Comparison of ENCODE assay signal across 24 cellular contexts in the genomic region with DNA sequence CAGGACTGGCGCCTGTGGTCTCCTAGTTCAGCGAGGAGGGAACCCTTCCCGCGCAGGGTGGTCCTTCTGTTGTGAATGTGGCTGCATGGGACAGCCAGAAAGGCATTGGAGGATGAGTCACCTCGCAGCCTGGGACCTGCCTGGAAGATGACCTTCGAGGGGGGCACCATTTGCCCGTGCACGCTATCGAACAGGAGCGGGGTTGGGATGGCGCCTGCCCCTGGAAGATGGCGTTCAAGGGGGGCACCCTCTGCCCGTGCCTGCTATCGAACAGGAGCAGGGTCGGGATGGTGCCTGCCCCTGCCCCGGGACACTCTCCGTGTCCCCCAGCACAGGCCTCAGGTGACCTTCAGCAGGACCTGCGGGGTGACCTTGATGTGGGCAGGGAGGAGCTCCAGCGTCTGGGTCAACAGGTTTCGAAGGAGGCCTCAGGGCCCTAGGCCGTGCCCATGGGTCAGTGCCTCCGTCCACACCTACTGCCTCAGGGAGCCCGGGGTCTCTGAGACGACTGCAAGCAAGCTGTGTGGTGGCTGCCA. TPM values are rescaled to one million over a fixed set of nuclear protein-coding genes. Genes with fewer than 3 reads are reported as not detected.
A peak's percentile ranks its signal among the peaks of the same experiment; 100 is the strongest.
DNase-seq lines count a peak whose midpoint lies in the region; ATAC-seq and TF ChIP-seq lines count a peak whose summit lies in the region.
"Had no signal": no experiment of that assay in that cellular context is flagged by ENCODE, and none has a peak within 500 bp of the region (broad histone marks: within the 10 kb centered on the region; RNA-seq: fewer than 3 reads in every experiment).

No MANE protein-coding gene starts in this region.

- H3K4me1 ChIP-seq in left ventricle myocardium inferior = no peaks in the 10 kb centered on the region
- no peaks in the 10 kb centered on the region for H3K4me1 ChIP-seq in spleen
- H3K4me1 ChIP-seq: BLaER1 treated with 17β-estradiol and CSF1 and Interleukin-3, amounts not matched to agents 10 nM and 100 nM had no signal

- no peak for TF ChIP-seq POLR2A in spleen (IDR thresholded peaks at IDR 0.05)

- no peaks in the 10 kb centered on the region for H3K9me3 ChIP-seq in left ventricle myocardium inferior (replicated peaks)
- no peaks in the 10 kb centered on the region for H3K9me3 ChIP-seq in spleen
- H3K9me3 ChIP-seq: BLaER1 treated with 17β-estradiol and CSF1 and Interleukin-3, amounts not matched to agents 10 nM and 100 nM had no signal

- intact Hi-C loops in Right ventricle myocardium superior (cut with DNase I) = loop anchor here (10.0 kb wide), 1 partner anchor 255 kb away; no protein-coding TSS in a partner anchor
- intact Hi-C loops in cardiac septum (cut with DNase I) = no loop called here
- intact Hi-C loops in left ventricle myocardium inferior (cut with micrococcal nuclease) = no loop called here
- intact Hi-C loops in spleen (cut with DNase I; ENCODE audit: low total_unique reads) = no loop called here

- POLR2A ChIA-PET in activated CD8-positive, alpha-beta T cell treated with anti-CD3 and anti-CD28 coated beads, Interleukin-2, amount 10 ng/mL, durations not matched to agents 7 days and 5 days (lab: Charles Lee) = no interaction called here

- WGBS in spleen, 5 donors = 86 to 95% (median 91%) methylated on average over 13 to 24 of the region's 24 CpGs

- peak; percentile 26 for DNase-seq in Right ventricle myocardium superior
- DNase-seq in cardiac septum (ENCODE audit: low spot score) = no peak
- peak; percentile 8 for DNase-seq in left ventricle myocardium inferior
- DNase-seq in spleen = peak; percentile 53
- no peak for DNase-seq in HUDEP-2 (lab: John Stamatoyannopoulos, UW; ENCODE audit: unreplicated experiment in 76 of 76)
- DNase-seq in hippocampal formation (lab: John Stamatoyannopoulos, UW) = no peak
- no peak for DNase-seq in activated CD8-positive, alpha-beta T cell treated with anti-CD3 and anti-CD28 coated beads, Interleukin-2, amount 10 ng/mL, durations not matched to agents 7 days and 5 days
- DNase-seq: Calu3, DMS53, EL, HCEC 1CT, NCI-H1417, NCI-H187, NCI-H226, NCI-H524 treated with DMSO at 0.1 percent for 48 hours, PC-9 had no signal

- TF ChIP-seq CTCF in left ventricle myocardium inferior (IDR thresholded peaks at IDR 0.05; ENCODE audit: borderline replicate concordance) (no peak), spleen (IDR thresholded peaks at IDR 0.05 in 8 of 11, conservative IDR thresholded peaks at IDR 0.05 in 3 of 11) (no peak)

- H3K4me1 Mint-ChIP-seq in activated CD8-positive, alpha-beta T cell treated with anti-CD3 and anti-CD28 coated beads, Interleukin-2, amount 10 ng/mL, durations not matched to agents 7 days and 5 days (ENCODE audit: low read depth) = no peaks in the 10 kb centered on the region

- H3K9me3 Mint-ChIP-seq in activated CD8-positive, alpha-beta T cell treated with anti-CD3 and anti-CD28 coated beads, Interleukin-2, amount 10 ng/mL, durations not matched to agents 7 days and 5 days (ENCODE audit: insufficient read depth) = no peaks in the 10 kb centered on the region
- H3K9me3 Mint-ChIP-seq: CD8-positive, alpha-beta T cell had no signal

- no peak overlapping the region for H3K27ac Mint-ChIP-seq in activated CD8-positive, alpha-beta T cell treated with anti-CD3 and anti-CD28 coated beads, Interleukin-2, amount 10 ng/mL, durations not matched to agents 7 days and 5 days
- H3K27ac Mint-ChIP-seq: CD8-positive, alpha-beta T cell; GM23338 had no signal

- H3K27ac ChIP-seq in left ventricle myocardium inferior (replicated peaks) (no peak overlapping the region), spleen (no peak overlapping the region)
- H3K27ac ChIP-seq: BLaER1 treated with 17β-estradiol and CSF1 and Interleukin-3, amounts not matched to agents 10 nM and 100 nM; PC-9; RWPE1 had no signal

- H3K36me3 ChIP-seq in left ventricle myocardium inferior (no peaks in the 10 kb centered on the region), spleen (no peaks in the 10 kb centered on the region)
- H3K36me3 ChIP-seq: BLaER1 treated with 17β-estradiol and CSF1 and Interleukin-3, amounts not matched to agents 10 nM and 100 nM had no signal

- H3K27me3 ChIP-seq in left ventricle myocardium inferior (ENCODE audit: low read depth) (peaks cover 44% of the 10 kb centered on the region), spleen (replicated peaks in 1 of 7) (peaks cover 0 to 35% (median 5%) of the 10 kb centered on the region in 7 donors)

- H3K4me3 ChIP-seq in left ventricle myocardium inferior (no peak overlapping the region), spleen (no peak overlapping the region)
- H3K4me3 ChIP-seq: BLaER1 treated with 17β-estradiol and CSF1 and Interleukin-3, amounts not matched to agents 10 nM and 100 nM; GM12878; GM23338; PC-9 had no signal

- H3K27me3 Mint-ChIP-seq in activated CD8-positive, alpha-beta T cell treated with anti-CD3 and anti-CD28 coated beads, Interleukin-2, amount 10 ng/mL, durations not matched to agents 7 days and 5 days (ENCODE audit: low read depth) = no peaks in the 10 kb centered on the region

- no peak overlapping the region for H3K4me3 Mint-ChIP-seq in activated CD8-positive, alpha-beta T cell treated with anti-CD3 and anti-CD28 coated beads, Interleukin-2, amount 10 ng/mL, durations not matched to agents 7 days and 5 days
- H3K4me3 Mint-ChIP-seq: CD8-positive, alpha-beta T cell; GM23338 had no signal

- H3K36me3 Mint-ChIP-seq in activated CD8-positive, alpha-beta T cell treated with anti-CD3 and anti-CD28 coated beads, Interleukin-2, amount 10 ng/mL, durations not matched to agents 7 days and 5 days (ENCODE audit: low read depth) = no peaks in the 10 kb centered on the region
- H3K36me3 Mint-ChIP-seq: CD8-positive, alpha-beta T cell had no signal

- no peak for ATAC-seq in Right ventricle myocardium superior (ENCODE audit: poor library complexity)
- ATAC-seq in activated CD8-positive, alpha-beta T cell treated with anti-CD3 and anti-CD28 coated beads, Interleukin-2, amount 10 ng/mL, durations not matched to agents 7 days and 5 days = no peak
- ATAC-seq: CD8-positive, alpha-beta T cell; GM12878; GM23338 had no signal

- CTCF ChIA-PET in activated CD8-positive, alpha-beta T cell treated with anti-CD3 and anti-CD28 coated beads, Interleukin-2, amount 10 ng/mL, durations not matched to agents 7 days and 5 days (lab: Charles Lee) = no interaction called here

RNA-seq across cellular contexts. Expression of gene ACTRT2, which starts 1.7 kb away (rescaled TPM):
- total RNA-seq in Right ventricle myocardium superior = not detected
- not detected for total RNA-seq in cardiac septum
- not detected for total RNA-seq in left ventricle myocardium inferior
- total RNA-seq in spleen = not detected
- not detected for polyA plus RNA-seq in spleen
- total RNA-seq in activated CD8-positive, alpha-beta T cell treated with anti-CD3 and anti-CD28 coated beads, Interleukin-2, amount 10 ng/mL, durations not matched to agents 7 days and 5 days = not detected
- total RNA-seq: A673; Calu3; CD8-positive, alpha-beta T cell; GM12878; GM23338; HT-29; M059J; PC-9 had no signal
- polyA plus RNA-seq: GM12878, GM23338 had no signal

RNA-seq across cellular contexts. Expression of gene PRDM16, which starts 49.4 kb away (rescaled TPM):
- total RNA-seq in Right ventricle myocardium superior (14.2 TPM), cardiac septum (12.9 TPM), left ventricle myocardium inferior (16.6 TPM), spleen (1 to 10 TPM in 6 of 7 donors, under 1 TPM in 1; 0.51 to 3.2 (median 1.7) TPM)
- polyA plus RNA-seq in spleen = under 1 TPM; 0.43 to 0.99 (median 0.44) TPM
- under 1 TPM; 0.18 to 0.21 TPM for total RNA-seq in activated CD8-positive, alpha-beta T cell treated with anti-CD3 and anti-CD28 coated beads, Interleukin-2, amount 10 ng/mL, durations not matched to agents 7 days and 5 days
- total RNA-seq: CD8-positive, alpha-beta T cell; HT-29; M059J; PC-9 had no signal
- polyA plus RNA-seq: GM12878 had no signal

Comparison
In these comparisons a context has a peak if more than half of its experiments do, and no peak if none do; other contexts are left out.
1. DNase-seq: peak in Right ventricle myocardium superior (single experiment), left ventricle myocardium inferior (single experiment) and spleen (single experiment); none in cardiac septum (single experiment), HUDEP-2 (0 of 76), hippocampal formation (0 of 2) and activated CD8-positive, alpha-beta T cell treated with anti-CD3 and anti-CD28 coated beads, Interleukin-2, amount 10 ng/mL, durations not matched to agents 7 days and 5 days (single experiment).